In genomic region chr3:58009749-58010535, GRCh38 we compare ENCODE assay signal across 7 cellular contexts. TPM values are rescaled to one million over a fixed set of nuclear protein-coding genes. Genes with fewer than 3 reads are reported as not detected.
DNase-seq lines count a peak whose midpoint lies in the region; ATAC-seq and TF ChIP-seq lines count a peak whose summit lies in the region.

No MANE protein-coding gene starts in this region.

- H3K36me3 ChIP-seq in HCT116 (ENCODE audit: control insufficient read depth in 1 of 2, insufficient read depth in 2 of 2, low read length in 2 of 2) = no peaks in the 10 kb centered on the region

- H3K9ac ChIP-seq in HCT116 (ENCODE audit: low read length) = peak overlapping the region; percentile 86

- DNase-seq in HCT116 (ENCODE audit: low read depth, low spot score) (no peak), RWPE1 (ENCODE audit: low spot score) (peak; percentile 69), fibroblast of villous mesenchyme (ENCODE audit: low read depth) (no peak), skeletal muscle cell (ENCODE audit: low read depth) (no peak), GF-D8 (lab: John Stamatoyannopoulos, UW) (no peak)

- H2AFZ ChIP-seq in HCT116 (ENCODE audit: low read depth, low read length, poor library complexity, severe bottlenecking) = no peak overlapping the region

- peaks cover 28 to 46% of the 10 kb centered on the region in 2 experiments for H3K4me1 ChIP-seq in HCT116 (ENCODE audit: control insufficient read depth in 1 of 2, insufficient read depth in 2 of 2, low read length in 2 of 2)

- intact Hi-C loops in HCT116 (cut with micrococcal nuclease) = loop anchor here (5.0 to 10.0 kb wide), 2 partner anchors 105 to 152 kb away; no protein-coding TSS in a partner anchor

- BruUV-seq in HCT116 (replicated peaks; lab: Mats Ljungman, UMichigan) = no TSS peak

- H3K79me2 ChIP-seq in HCT116 (ENCODE audit: insufficient read depth, low read length) = peaks cover 63% of the 10 kb centered on the region

- no peaks in the 10 kb centered on the region for H3K9me2 ChIP-seq in HCT116 (ENCODE audit: insufficient read depth)

- H3K27ac ChIP-seq in HCT116 (ENCODE audit: low read depth, low read length) (peak overlapping the region; percentile 49; the same call in 1 of the 2 replicates), RWPE1 (peak overlapping the region; percentile 84)

- H3K9me3 ChIP-seq in HCT116 (ENCODE audit: control insufficient read depth in 1 of 2, insufficient read depth in 1 of 2, low read depth in 1 of 2, low read length in 2 of 2) = no peaks in the 10 kb centered on the region

- H3K4me2 ChIP-seq in HCT116 (ENCODE audit: low read length) = peak overlapping the region; percentile 91

- RAD21 ChIA-PET in HCT116 (lab: Charles Lee; ENCODE audit: low non-redundant PET in 1 of 2, low total read pairs in 2 of 2, uncharacterized antibody in 2 of 2, unreplicated experiment in 2 of 2) = no interaction called here

- no peak for TF ChIP-seq POLR2A in HCT116 (IDR thresholded peaks at IDR 0.05; ENCODE audit: borderline replicate concordance, extremely low read depth, insufficient read depth, insufficient read length)

- POLR2A ChIA-PET in HCT116 (lab: Charles Lee) = interaction anchor here (1.2 kb wide), 1 partner anchor 43 kb away, joined by 3 read pairs; no protein-coding TSS in a partner anchor
- POLR2A ChIA-PET in RWPE1 (lab: Yijun Ruan, JAX; ENCODE audit: low non-redundant PET) = no interaction called here

- no peaks in the 10 kb centered on the region for H3K27me3 ChIP-seq in HCT116 (ENCODE audit: insufficient read depth, low read length)

- no peak for TF ChIP-seq RAD21 in HCT116 (IDR thresholded peaks at IDR 0.05; ENCODE audit: low read depth)

- peak overlapping the region; percentile 80 to 85 for H3K4me3 ChIP-seq in HCT116 (replicated peaks in 1 of 2; ENCODE audit: low read depth in 1 of 2, low read length in 2 of 2)
- H3K4me3 ChIP-seq in fibroblast of villous mesenchyme (ENCODE audit: low read depth, low read length) = peak overlapping the region; percentile 100
- peak overlapping the region; percentile 97 for H3K4me3 ChIP-seq in skeletal muscle cell (ENCODE audit: low read depth, low read length)

- CTCF ChIA-PET in HCT116 (lab: Charles Lee) (no interaction called here), RWPE1 (lab: Yijun Ruan, JAX) (no interaction called here)

- H4K20me1 ChIP-seq in HCT116 (ENCODE audit: insufficient read depth) = no peaks in the 10 kb centered on the region

- ATAC-seq in HCT116 (no peak), HG03460 (IDR thresholded peaks at IDR 0.05; ENCODE audit: unreplicated experiment) (no peak), GM21367 (IDR thresholded peaks at IDR 0.05; ENCODE audit: unreplicated experiment) (no peak)

- TF ChIP-seq CTCF in HCT116 (IDR thresholded peaks at IDR 0.05 in 2 of 3, conservative IDR thresholded peaks at IDR 0.05 in 1 of 3; ENCODE audit: borderline replicate concordance in 1 of 3, insufficient read depth in 1 of 3, low read depth in 2 of 3, low read length in 2 of 3) (no peak), RWPE1 (conservative IDR thresholded peaks at IDR 0.05; ENCODE audit: low read depth) (no peak), fibroblast of villous mesenchyme (IDR thresholded peaks at IDR 0.05; ENCODE audit: insufficient read depth, low read depth, low read length) (no peak)

TF ChIP-seq in HCT116, 20 proteins besides CTCF, POLR2A, EP300 and RAD21:
- TF ChIP-seq ZFX (IDR thresholded peaks at IDR 0.05) = no peak
- no peak for TF ChIP-seq EGR1 (IDR thresholded peaks at IDR 0.05; ENCODE audit: low read depth)
- peak; percentile 27; the same call in 1 of the 2 replicates for TF ChIP-seq SP1 (IDR thresholded peaks at IDR 0.05; ENCODE audit: low read depth)

RNA-seq across cellular contexts. Expression of gene FLNB, which starts 1.7 kb away (rescaled TPM):
- total RNA-seq in HCT116 (2021; ENCODE audit: unreplicated experiment) = 116 TPM
- polyA plus RNA-seq in HCT116 (2012) = 149 and 179 TPM in 2 replicates
- total RNA-seq in fibroblast of villous mesenchyme = 325 and 369 TPM in 2 replicates
